ENCODE assay signal across 8 cellular contexts in the genomic region with DNA sequence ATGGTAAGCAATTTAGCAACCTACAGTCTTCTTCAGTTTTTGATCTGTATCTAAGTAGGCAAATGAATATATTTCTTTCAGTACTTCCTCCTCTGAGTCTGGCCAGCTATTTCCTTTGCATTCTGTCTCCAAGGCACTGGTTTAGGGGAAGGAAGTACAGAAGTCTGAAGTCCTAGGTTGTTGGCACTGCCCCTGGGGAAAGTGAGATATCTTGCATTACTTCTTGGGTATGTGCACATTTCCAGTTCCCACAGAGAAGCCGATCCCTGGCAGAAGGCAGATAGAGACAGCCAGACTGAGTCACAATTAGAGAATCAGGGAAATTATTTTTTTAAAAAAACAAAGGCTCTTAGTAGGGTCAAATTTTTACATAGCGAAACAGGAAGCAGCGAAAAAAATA.
DNase-seq lines count a peak whose midpoint lies in the region; ATAC-seq, FAIRE-seq and TF ChIP-seq lines count a peak whose summit lies in the region.

No MANE protein-coding gene starts in this region.

- peaks cover 34% of the 10 kb centered on the region for H3K4me1 ChIP-seq in lower lobe of right lung

- no peaks in the 10 kb centered on the region for H3K36me3 ChIP-seq in bronchial epithelial cell (ENCODE audit: control insufficient read depth, insufficient read depth, low read length)
- no peaks in the 10 kb centered on the region for H3K36me3 ChIP-seq in lower lobe of right lung
- no peaks in the 10 kb centered on the region for H3K36me3 ChIP-seq in WERI-Rb-1

- ATAC-seq in lower lobe of right lung (peak; percentile 79 to 92), HG03196 (IDR thresholded peaks at IDR 0.05; ENCODE audit: unreplicated experiment) (no peak), GM21529 (IDR thresholded peaks at IDR 0.05; ENCODE audit: unreplicated experiment) (no peak)
- no peak for ATAC-seq in natural killer cell treated with Interleukin-12 subunit alpha and Interleukin-12 subunit beta and Interleukin-15 and Interleukin-18, amount 100 ng/mL, for 72 hours

- peak overlapping the region; percentile 3 for H3K27ac ChIP-seq in lower lobe of right lung
- no peak overlapping the region for H3K27ac ChIP-seq in WERI-Rb-1

- no peaks in the 10 kb centered on the region for H3K27me3 Mint-ChIP-seq in natural killer cell treated with Interleukin-12 subunit alpha and Interleukin-12 subunit beta and Interleukin-15 and Interleukin-18, amount 100 ng/mL, for 72 hours

- no peak overlapping the region for H3K4me3 ChIP-seq in bronchial epithelial cell (ENCODE audit: low read depth, low read length)
- H3K4me3 ChIP-seq in lower lobe of right lung = no peak overlapping the region
- H3K4me3 ChIP-seq in WERI-Rb-1 (ENCODE audit: low read depth, low read length) = no peak overlapping the region

- DNase-seq in Ammon's horn (ENCODE audit: low spot score) (peak; percentile 80), NAMALWA (ENCODE audit: low spot score) (peak; percentile 56), bronchial epithelial cell (ENCODE audit: low read depth) (peak; percentile 64), lower lobe of right lung (no peak), WERI-Rb-1 (no peak)
- DNase-seq in natural killer cell treated with Interleukin-12 subunit alpha and Interleukin-12 subunit beta and Interleukin-15 and Interleukin-18, amount 100 ng/mL, for 72 hours (ENCODE audit: low spot score) = no peak

- TF ChIP-seq CTCF in bronchial epithelial cell (IDR thresholded peaks at IDR 0.05; ENCODE audit: insufficient read depth, low read length, severe bottlenecking) = no peak
- TF ChIP-seq CTCF in lower lobe of right lung (IDR thresholded peaks at IDR 0.05) = no peak
- no peak for TF ChIP-seq CTCF in WERI-Rb-1 (IDR thresholded peaks at IDR 0.05; ENCODE audit: low read depth, low read length)

- no peak for FAIRE-seq in bronchial epithelial cell (lab: Jason Lieb, UNC)

- intact Hi-C loops in lower lobe of right lung (cut with DNase I) = no loop called here

- no peak overlapping the region for H3K4me3 Mint-ChIP-seq in natural killer cell treated with Interleukin-12 subunit alpha and Interleukin-12 subunit beta and Interleukin-15 and Interleukin-18, amount 100 ng/mL, for 72 hours

- H3K9me3 ChIP-seq in lower lobe of right lung = no peaks in the 10 kb centered on the region
- H3K9me3 ChIP-seq in WERI-Rb-1 (ENCODE audit: severe bottlenecking) = no peaks in the 10 kb centered on the region

- H3K36me3 Mint-ChIP-seq in natural killer cell treated with Interleukin-12 subunit alpha and Interleukin-12 subunit beta and Interleukin-15 and Interleukin-18, amount 100 ng/mL, for 72 hours = no peaks in the 10 kb centered on the region

- peaks cover 6% of the 10 kb centered on the region for H3K9me3 Mint-ChIP-seq in natural killer cell treated with Interleukin-12 subunit alpha and Interleukin-12 subunit beta and Interleukin-15 and Interleukin-18, amount 100 ng/mL, for 72 hours

- H3K4me1 Mint-ChIP-seq in natural killer cell treated with Interleukin-12 subunit alpha and Interleukin-12 subunit beta and Interleukin-15 and Interleukin-18, amount 100 ng/mL, for 72 hours (ENCODE audit: low read depth in 2 of 2) = no peaks in the 10 kb centered on the region

- H3K27ac Mint-ChIP-seq in natural killer cell treated with Interleukin-12 subunit alpha and Interleukin-12 subunit beta and Interleukin-15 and Interleukin-18, amount 100 ng/mL, for 72 hours = no peak overlapping the region

- H3K27me3 ChIP-seq in bronchial epithelial cell (ENCODE audit: control insufficient read depth, insufficient read depth, low read length) = no peaks in the 10 kb centered on the region
- H3K27me3 ChIP-seq in lower lobe of right lung (ENCODE audit: low read depth) = no peaks in the 10 kb centered on the region
- no peaks in the 10 kb centered on the region for H3K27me3 ChIP-seq in WERI-Rb-1 (ENCODE audit: insufficient read depth, low read depth, severe bottlenecking)

Comparison
In these comparisons a context has a peak if more than half of its experiments do, and no peak if none do; other contexts are left out.
1. DNase-seq: peak in Ammon's horn (single experiment), NAMALWA (single experiment) and bronchial epithelial cell (single experiment); none in lower lobe of right lung (single experiment), natural killer cell treated with Interleukin-12 subunit alpha and Interleukin-12 subunit beta and Interleukin-15 and Interleukin-18, amount 100 ng/mL, for 72 hours (single experiment) and WERI-Rb-1 (single experiment).
2. ATAC-seq: peak in lower lobe of right lung (2 of 2); none in natural killer cell treated with Interleukin-12 subunit alpha and Interleukin-12 subunit beta and Interleukin-15 and Interleukin-18, amount 100 ng/mL, for 72 hours (0 of 2), HG03196 (single experiment) and GM21529 (single experiment).